Comparison of ENCODE assay signal across 8 cellular contexts in genomic region chr1:237386362-237387143, GRCh38.
A peak's percentile ranks its signal among the peaks of the same experiment; 100 is the strongest.
DNase-seq lines count a peak whose midpoint lies in the region; ATAC-seq, FAIRE-seq and TF ChIP-seq lines count a peak whose summit lies in the region.

No MANE protein-coding gene starts in this region.

- FAIRE-seq in A204.1 (lab: Jason Lieb, UNC) = peak; percentile 90

- no peak for ATAC-seq in HG03469 (IDR thresholded peaks at IDR 0.05; ENCODE audit: unreplicated experiment)
- ATAC-seq in GM18873 (IDR thresholded peaks at IDR 0.05; ENCODE audit: low FRiP score, unreplicated experiment) = no peak
- ATAC-seq in HG02571 (IDR thresholded peaks at IDR 0.05; ENCODE audit: unreplicated experiment) = no peak

- intact Hi-C loops in dorsolateral prefrontal cortex (cut with DNase I) = loop anchor here in 1 of 2 donors (5.0 to 10.0 kb wide), 2 partner anchors 344 to 622 kb away; partner anchors contain the start of gene RYR2

- no peak overlapping the region for H3K4me3 ChIP-seq in dorsolateral prefrontal cortex

- no peaks in the 10 kb centered on the region for H3K27me3 ChIP-seq in dorsolateral prefrontal cortex

- TF ChIP-seq CTCF in GM12874 (IDR thresholded peaks at IDR 0.05; ENCODE audit: insufficient read depth, low read depth, low read length) (peak; percentile 44; the same call in 1 of the 2 replicates), dorsolateral prefrontal cortex (IDR thresholded peaks at IDR 0.05 in 54 of 56, conservative IDR thresholded peaks at IDR 0.05 in 2 of 56; ENCODE audit: low read depth in 1 of 56, partially characterized antibody in 56 of 56) (peak in 55 of 56 donors; percentile 11 to 86 (median 67))

- peak; percentile 30 for DNase-seq in NCI-H345 treated with DMSO at 0.1 percent for 48 hours (lab: John Stamatoyannopoulos, UW; ENCODE audit: unreplicated experiment)
- DNase-seq in dorsolateral prefrontal cortex = no peak
- peak; percentile 43 for DNase-seq in pons (ENCODE audit: low spot score)

- H3K27ac ChIP-seq in dorsolateral prefrontal cortex = no peak overlapping the region

Comparison
In these comparisons a context has a peak if more than half of its experiments do, and no peak if none do; other contexts are left out.
1. DNase-seq: peak in NCI-H345 treated with DMSO at 0.1 percent for 48 hours (single experiment) and pons (single experiment); none in dorsolateral prefrontal cortex (0 of 10).